20 cellular contexts compared by ENCODE assay signal in genomic region chrX:109845996-109846395, GRCh38.
DNase-seq lines count a peak whose midpoint lies in the region; ATAC-seq and TF ChIP-seq lines count a peak whose summit lies in the region.
"Had no signal": no experiment of that assay in that cellular context is flagged by ENCODE, and none has a peak within 500 bp of the region (broad histone marks: within the 10 kb centered on the region; RNA-seq: fewer than 3 reads in every experiment).

No MANE protein-coding gene starts in this region.

- peak; percentile 33 for DNase-seq in EH (ENCODE audit: low read depth)
- DNase-seq in amniotic epithelial cell (ENCODE audit: low read depth): peak; percentile 49
- peak; percentile 55 for DNase-seq in fibroblast of mammary gland (ENCODE audit: low read depth)
- DNase-seq in retina: no peak
- DNase-seq: Caco-2; CD4-positive, CD25-positive, alpha-beta regulatory T cell; CD8-positive, alpha-beta T cell; DMS153; DND-41; EL; GDM1; GOT3; HFFc6 had no signal

- ATAC-seq in GM21360 (IDR thresholded peaks at IDR 0.05; ENCODE audit: unreplicated experiment) (no peak), HG03378 (IDR thresholded peaks at IDR 0.05; ENCODE audit: unreplicated experiment) (no peak)
- ATAC-seq: CD8-positive, alpha-beta T cell; GM12878 had no signal

- H3K4me3 ChIP-seq in fibroblast of mammary gland (ENCODE audit: control insufficient read depth, low read depth, low read length) (no peak overlapping the region), subcutaneous abdominal adipose tissue (ENCODE audit: low read depth in 1 of 5, low read length in 5 of 5) (no peak overlapping the region)
- H3K4me3 ChIP-seq: BLaER1, GM12878, HAP-1 had no signal

- H3K4me1 ChIP-seq in subcutaneous abdominal adipose tissue (ENCODE audit: control insufficient read depth in 5 of 5, insufficient read depth in 5 of 5, low read length in 5 of 5): peaks cover 3 to 24% (median 21%) of the 10 kb centered on the region in 5 donors
- H3K4me1 ChIP-seq: BLaER1 had no signal

- H3K36me3 ChIP-seq in subcutaneous abdominal adipose tissue (ENCODE audit: control insufficient read depth in 5 of 5, insufficient read depth in 5 of 5, low read length in 5 of 5): no peaks in the 10 kb centered on the region
- H3K36me3 ChIP-seq: BLaER1, HAP-1 had no signal

- H3K27me3 ChIP-seq in subcutaneous abdominal adipose tissue (ENCODE audit: control insufficient read depth in 5 of 5, insufficient read depth in 4 of 5, low read length in 5 of 5): peaks cover 0 to 4% (median 2%) of the 10 kb centered on the region in 5 donors

- no peaks in the 10 kb centered on the region for H3K9me3 ChIP-seq in subcutaneous abdominal adipose tissue (ENCODE audit: control insufficient read depth in 5 of 5, low read length in 5 of 5)
- H3K9me3 ChIP-seq: BLaER1, Caco-2, HAP-1 had no signal

- no peak for TF ChIP-seq CTCF in fibroblast of mammary gland (conservative IDR thresholded peaks at IDR 0.05; ENCODE audit: control insufficient read depth, insufficient read depth, low read depth, low read length)

- H3K9ac ChIP-seq in subcutaneous abdominal adipose tissue (ENCODE audit: low read length in 5 of 5): no peak overlapping the region
- H3K9ac ChIP-seq: BLaER1 had no signal

- peak overlapping the region; percentile 64 for H3K27ac ChIP-seq in subcutaneous abdominal adipose tissue (ENCODE audit: low read depth, low read length)
- H3K27ac ChIP-seq: BLaER1, C4-2B had no signal
